21 cellular contexts compared by ENCODE assay signal in the genomic region with DNA sequence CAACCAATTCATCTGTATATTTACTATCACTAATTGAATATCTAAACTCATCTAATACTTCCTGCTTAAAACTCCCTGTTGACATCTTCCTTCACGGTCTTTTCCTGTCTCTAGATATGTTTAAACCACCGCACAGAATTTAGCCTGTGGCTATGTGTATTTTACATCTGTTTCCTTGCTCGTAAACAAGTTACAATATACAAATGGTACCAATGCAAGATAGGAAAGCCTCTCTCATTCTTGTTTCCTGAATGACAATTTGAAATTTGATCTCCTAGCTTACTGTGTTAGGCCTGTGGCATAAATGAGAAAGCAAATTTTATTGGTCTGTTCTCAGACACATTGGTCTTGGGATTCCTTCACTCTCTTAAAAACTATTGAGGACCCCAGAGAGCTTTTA.
"Had no signal": no experiment of that assay in that cellular context is flagged by ENCODE, and none has a peak within 500 bp of the region (broad histone marks: within the 10 kb centered on the region; RNA-seq: fewer than 3 reads in every experiment).

No MANE protein-coding gene starts in this region.

- H3K36me3 Mint-ChIP-seq: immature natural killer cell; naive B cell; stimulated activated memory B cell treated with anti-CD40 and anti-IgM and Interleukin-4, amounts not matched to agents 10 μg/mL and 1 μg/mL and 100 μg/mL, for 72 hours had no signal

- H3K36me3 ChIP-seq: colonic mucosa, esophagus squamous epithelium, left ventricle myocardium inferior, right lobe of liver, tibial artery, upper lobe of left lung had no signal

- H2AFZ ChIP-seq: parathyroid adenoma had no signal

- H3K27me3 Mint-ChIP-seq: naive B cell; stimulated activated memory B cell treated with anti-CD40 and anti-IgM and Interleukin-4, amounts not matched to agents 10 μg/mL and 1 μg/mL and 100 μg/mL, for 72 hours; stimulated activated naive CD8-positive, alpha-beta T cell treated with anti-CD3 and anti-CD28 coated beads, Interleukin-15, Interleukin-2, amounts not matched to agents 100 ng/mL and 50 ng/mL, for 24 hours had no signal

- H3K27ac ChIP-seq: colonic mucosa, esophagus squamous epithelium, left ventricle myocardium inferior, parathyroid adenoma, psoas muscle, right lobe of liver, tibial artery, upper lobe of left lung had no signal

- H3K79me2 ChIP-seq: parathyroid adenoma had no signal

- H3K4me3 Mint-ChIP-seq: immature natural killer cell; naive B cell; nephron; stimulated activated memory B cell treated with anti-CD40 and anti-IgM and Interleukin-4, amounts not matched to agents 10 μg/mL and 1 μg/mL and 100 μg/mL, for 72 hours; stimulated activated naive CD8-positive, alpha-beta T cell treated with anti-CD3 and anti-CD28 coated beads, Interleukin-15, Interleukin-2, amounts not matched to agents 100 ng/mL and 50 ng/mL, for 24 hours had no signal

- ATAC-seq: left cardiac atrium; psoas muscle; right lobe of liver; stimulated activated memory B cell treated with anti-CD40 and anti-IgM and Interleukin-4, amounts not matched to agents 10 μg/mL and 1 μg/mL and 100 μg/mL, for 72 hours had no signal

- H3K4me3 ChIP-seq: colonic mucosa, esophagus squamous epithelium, left ventricle myocardium inferior, lung, psoas muscle, right lobe of liver, tibial artery, upper lobe of left lung had no signal

- H3K4me1 ChIP-seq: colonic mucosa, esophagus squamous epithelium, left ventricle myocardium inferior, parathyroid adenoma, psoas muscle, right lobe of liver, tibial artery, upper lobe of left lung had no signal

- H3K27me3 ChIP-seq: colonic mucosa, esophagus squamous epithelium, right lobe of liver, tibial artery, upper lobe of left lung had no signal

- H3K4me1 Mint-ChIP-seq: immature natural killer cell; naive B cell; nephron; stimulated activated memory B cell treated with anti-CD40 and anti-IgM and Interleukin-4, amounts not matched to agents 10 μg/mL and 1 μg/mL and 100 μg/mL, for 72 hours had no signal

- H3K9me3 ChIP-seq: colonic mucosa, esophagus squamous epithelium, psoas muscle, right lobe of liver, tibial artery had no signal

- FAIRE-seq: keratinocyte had no signal

- DNase-seq: colonic mucosa; dermis blood vessel endothelial cell; esophagus squamous epithelium; foreskin fibroblast; immature natural killer cell; left cardiac atrium; left ventricle myocardium inferior; mesenchymal stem cell; naive B cell; psoas muscle; retina; right lobe of liver; stimulated activated CD4-positive, alpha-beta T cell treated with anti-CD3 and anti-CD28 coated beads, Interleukin-4, amount 100 ng/mL, for 24 hours; tibial artery; upper lobe of left lung had no signal

- H3K27ac Mint-ChIP-seq: immature natural killer cell; naive B cell; nephron; stimulated activated memory B cell treated with anti-CD40 and anti-IgM and Interleukin-4, amounts not matched to agents 10 μg/mL and 1 μg/mL and 100 μg/mL, for 72 hours; stimulated activated naive CD8-positive, alpha-beta T cell treated with anti-CD3 and anti-CD28 coated beads, Interleukin-15, Interleukin-2, amounts not matched to agents 100 ng/mL and 50 ng/mL, for 24 hours had no signal
